8 cellular contexts compared by ENCODE assay signal in the genomic region with DNA sequence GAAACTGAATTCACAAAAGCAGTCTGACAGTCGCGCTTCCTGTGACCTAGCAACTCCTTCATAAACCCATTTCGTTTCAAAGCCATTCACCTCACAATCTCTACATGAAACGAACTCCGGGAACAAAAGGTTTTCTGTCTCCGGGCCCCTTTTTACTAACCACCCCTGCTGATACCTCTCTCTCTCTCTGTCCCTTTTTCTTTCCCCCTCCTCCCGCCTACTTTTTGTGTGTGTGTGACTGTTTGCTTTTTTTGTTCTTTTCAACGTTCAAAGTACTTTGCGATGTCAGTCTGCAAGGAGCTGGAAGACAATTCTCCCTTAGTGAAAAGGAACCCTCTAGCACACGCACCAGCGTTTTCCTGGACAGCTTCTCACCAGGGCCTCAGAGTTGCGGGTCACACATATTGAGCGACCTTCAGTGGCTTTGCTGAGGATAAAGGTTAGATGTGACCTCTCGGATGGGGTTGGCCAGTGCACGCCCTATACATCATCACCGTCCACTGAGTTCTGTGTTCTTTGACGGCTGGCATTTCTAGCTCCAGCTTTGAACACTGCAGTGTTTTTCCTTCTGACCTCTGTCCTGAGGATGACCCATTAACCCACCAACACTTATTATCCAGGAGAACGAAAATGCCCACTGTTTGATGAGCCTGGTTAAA. TPM values are rescaled to one million over a fixed set of nuclear protein-coding genes. Genes with fewer than 3 reads are reported as not detected.
A peak's percentile ranks its signal among the peaks of the same experiment; 100 is the strongest.
DNase-seq lines count a peak whose midpoint lies in the region; ATAC-seq and TF ChIP-seq lines count a peak whose summit lies in the region.

No MANE protein-coding gene starts in this region.

- H3K27me3 ChIP-seq in IMR-90 (ENCODE audit: control insufficient read depth, insufficient read depth, low read length) (no peaks in the 10 kb centered on the region), skeletal muscle tissue (ENCODE audit: control insufficient read depth in 3 of 3, insufficient read depth in 3 of 3, low read length in 3 of 3) (no peaks in the 10 kb centered on the region)

- H4K20me1 ChIP-seq in IMR-90 (ENCODE audit: insufficient read depth, low read length) = peaks cover 6% of the 10 kb centered on the region; the same call in 1 of the 2 replicates

- peak overlapping the region; percentile 8 to 80; a peak in 3 of 4 replicates for H4K8ac ChIP-seq in IMR-90 (ENCODE audit: low read depth in 2 of 2, low read length in 2 of 2)

- peaks cover 73% of the 10 kb centered on the region for H3K4me1 Mint-ChIP-seq in activated T-cell treated with anti-CD3 and anti-CD28 coated beads, Interleukin-2, amount 50 U/mL, for 24 hours (ENCODE audit: low read depth)
- peaks cover 37% of the 10 kb centered on the region for H3K4me1 Mint-ChIP-seq in activated T-helper 17 cell treated with anti-CD3 and anti-CD28 coated beads, Interleukin-2, amount 50 U/mL, for 72 hours

- peak; percentile 40 for DNase-seq in activated T-cell treated with anti-CD3 and anti-CD28 coated beads, Interleukin-2, amount 50 U/mL, for 24 hours
- DNase-seq in activated T-cell treated with anti-CD3 and anti-CD28 coated beads, Interleukin-2, amount 50 U/mL, for 1 hour = no peak
- DNase-seq in IMR-90 = peak; percentile 22
- peak; percentile 32 for DNase-seq in hepatic stellate cell (ENCODE audit: low spot score)
- DNase-seq in RKO (ENCODE audit: low spot score) = no peak

- H2AFZ ChIP-seq in IMR-90 (replicated peaks; ENCODE audit: low read length, poor library complexity) = peak overlapping the region; percentile 85

- no peaks in the 10 kb centered on the region for H3K9me3 Mint-ChIP-seq in activated T-cell treated with anti-CD3 and anti-CD28 coated beads, Interleukin-2, amount 50 U/mL, for 24 hours
- H3K9me3 Mint-ChIP-seq in activated T-helper 17 cell treated with anti-CD3 and anti-CD28 coated beads, Interleukin-2, amount 50 U/mL, for 72 hours = no peaks in the 10 kb centered on the region

- H2BK20ac ChIP-seq in IMR-90 (ENCODE audit: low read depth, low read length) = peak overlapping the region; percentile 57

- H3K36me3 ChIP-seq in IMR-90 (ENCODE audit: control insufficient read depth, insufficient read depth, low read length) (no peaks in the 10 kb centered on the region), skeletal muscle tissue (ENCODE audit: control insufficient read depth in 3 of 3, insufficient read depth in 3 of 3, low read length in 3 of 3) (no peaks in the 10 kb centered on the region)

- BruUV-seq in IMR-90 (replicated peaks; lab: Mats Ljungman, UMichigan) = no TSS peak

- H3K23ac ChIP-seq in IMR-90 (ENCODE audit: low read depth, low read length) = peak overlapping the region; percentile 61

- H4K5ac ChIP-seq in IMR-90 (ENCODE audit: low read depth, low read length) = peak overlapping the region; percentile 39

- H2BK15ac ChIP-seq in IMR-90 (ENCODE audit: low read depth, low read length) = peak overlapping the region; percentile 83; the same call in 1 of the 3 replicates

- H3K4me1 ChIP-seq in IMR-90 (ENCODE audit: control insufficient read depth, insufficient read depth, low read length) (peaks cover 12% of the 10 kb centered on the region), skeletal muscle tissue (ENCODE audit: control insufficient read depth in 3 of 3, insufficient read depth in 3 of 3, low read length in 3 of 3) (peaks cover 11 to 27% (median 13%) of the 10 kb centered on the region in 3 donors)

- H3K27me3 Mint-ChIP-seq in activated T-cell treated with anti-CD3 and anti-CD28 coated beads, Interleukin-2, amount 50 U/mL, for 24 hours = no peaks in the 10 kb centered on the region
- no peaks in the 10 kb centered on the region for H3K27me3 Mint-ChIP-seq in activated T-helper 17 cell treated with anti-CD3 and anti-CD28 coated beads, Interleukin-2, amount 50 U/mL, for 72 hours

- peak overlapping the region; percentile 35 for H4K91ac ChIP-seq in IMR-90 (ENCODE audit: insufficient read depth, low read depth, low read length)

- POLR2A ChIA-PET in IMR-90 (lab: Charles Lee; ENCODE audit: unreplicated experiment) = interaction anchor here (0.6 to 1.0 kb wide), 7 partner anchors 10 to 498 kb away, joined by 3 to 4 read pairs (median 3); no protein-coding TSS in a partner anchor

- ATAC-seq in IMR-90 (ENCODE audit: low read depth) (peak; percentile 1), GM21619 (IDR thresholded peaks at IDR 0.05; ENCODE audit: unreplicated experiment) (no peak)
- ATAC-seq in activated T-helper 17 cell treated with anti-CD3 and anti-CD28 coated beads, Interleukin-2, amount 50 U/mL, for 72 hours (replicated peaks) = peak; percentile 32

- peak overlapping the region; percentile 71 for H3K4me3 ChIP-seq in IMR-90 (ENCODE audit: insufficient read depth, low read depth, low read length)
- peak overlapping the region; percentile 86 to 99 (median 88) for H3K4me3 ChIP-seq in skeletal muscle tissue (ENCODE audit: low read length in 3 of 3)

- peak overlapping the region; percentile 36 for H3K18ac ChIP-seq in IMR-90 (ENCODE audit: low read depth, low read length)

- peak overlapping the region; percentile 69 for H3K4me2 ChIP-seq in IMR-90 (ENCODE audit: low read depth, low read length)

- H3K9ac ChIP-seq in IMR-90 (ENCODE audit: low read depth, low read length) (peak overlapping the region; percentile 60), skeletal muscle tissue (ENCODE audit: low read depth in 1 of 3, low read length in 3 of 3) (peak overlapping the region; percentile 78 to 90 (median 84))

- peak overlapping the region; percentile 86 for H3K4me3 Mint-ChIP-seq in activated T-cell treated with anti-CD3 and anti-CD28 coated beads, Interleukin-2, amount 50 U/mL, for 24 hours
- H3K4me3 Mint-ChIP-seq in activated T-helper 17 cell treated with anti-CD3 and anti-CD28 coated beads, Interleukin-2, amount 50 U/mL, for 72 hours = peak overlapping the region; percentile 93

- peaks cover 4% of the 10 kb centered on the region; the same call in 1 of the 2 replicates for H3K9me1 ChIP-seq in IMR-90 (ENCODE audit: insufficient read depth, low read length)

- CTCF ChIA-PET in IMR-90 (lab: Yijun Ruan, JAX) = interaction anchor here (0.6 to 1.1 kb wide), 3 partner anchors 19 to 1679 kb away, joined by 3 to 4 read pairs (median 3); no protein-coding TSS in a partner anchor

- H3K4ac ChIP-seq in IMR-90 (ENCODE audit: low read depth, low read length) = peak overlapping the region; percentile 68

- peak overlapping the region; percentile 98 for H3K27ac Mint-ChIP-seq in activated T-cell treated with anti-CD3 and anti-CD28 coated beads, Interleukin-2, amount 50 U/mL, for 24 hours
- peak overlapping the region; percentile 95 for H3K27ac Mint-ChIP-seq in activated T-helper 17 cell treated with anti-CD3 and anti-CD28 coated beads, Interleukin-2, amount 50 U/mL, for 72 hours

- TF ChIP-seq CTCF in IMR-90 (conservative IDR thresholded peaks at IDR 0.05; ENCODE audit: low read depth, low read length) = no peak

- peak overlapping the region; percentile 73 for H2AK9ac ChIP-seq in IMR-90 (replicated peaks; ENCODE audit: low read depth, low read length, poor library complexity)

- H3K14ac ChIP-seq in IMR-90 (replicated peaks; ENCODE audit: low read depth, low read length) = peak overlapping the region; percentile 84

- dilution Hi-C loops in IMR-90 (cut with HindIII; ENCODE audit: low sequenced_read_pairs, unreplicated experiment) = no loop called here

- 59% methylated on average over 5 of the region's 18 CpGs; no CpG with 5 or more reads in 1 of the 2 experiments for WGBS in IMR-90 (ENCODE audit: extremely low coverage in 2 of 2, insufficient read length in 1 of 2), 2 experiments

- H3K27ac ChIP-seq in IMR-90 (ENCODE audit: insufficient read depth, low read length) = peak overlapping the region; percentile 53; the same call in 1 of the 2 replicates
- H3K27ac ChIP-seq in skeletal muscle tissue (ENCODE audit: low read depth, low read length) = peak overlapping the region; percentile 85

- H2BK120ac ChIP-seq in IMR-90 (ENCODE audit: low read depth, low read length) = peak overlapping the region; percentile 86

- intact Hi-C loops in IMR-90 (cut with micrococcal nuclease) = loop anchor here (1.0 to 5.0 kb wide), 6 partner anchors 38 to 263 kb away; no protein-coding TSS in a partner anchor

- peaks cover 0 to 14% of the 10 kb centered on the region in 2 experiments; a peak in 2 of 4 replicates for H3K79me1 ChIP-seq in IMR-90 (ENCODE audit: low read depth in 1 of 2, low read length in 2 of 2)

- in situ Hi-C loops in IMR-90 (cut with MboI; ENCODE audit: low sequenced_read_pairs) = loop anchor here (10.0 kb wide), 1 partner anchor 262 kb away; no protein-coding TSS in a partner anchor

- peak overlapping the region; percentile 48 for H2BK5ac ChIP-seq in IMR-90 (ENCODE audit: low read depth, low read length, poor library complexity, severe bottlenecking)

- TF ChIP-seq POLR2A in IMR-90 (IDR thresholded peaks at IDR 0.05; ENCODE audit: low read depth, low read length) = no peak

- H3K9me3 ChIP-seq in IMR-90 (ENCODE audit: control insufficient read depth, insufficient read depth, low read length) (no peaks in the 10 kb centered on the region), skeletal muscle tissue (ENCODE audit: control insufficient read depth in 3 of 3, low read length in 3 of 3) (no peaks in the 10 kb centered on the region)

- TF ChIP-seq RAD21 in IMR-90 (IDR thresholded peaks at IDR 0.05; ENCODE audit: low read length) = no peak; the same call in 1 of the 2 replicates

- H2AK5ac ChIP-seq in IMR-90 (ENCODE audit: low read depth, low read length) = peak overlapping the region; percentile 87; the same call in 1 of the 2 replicates

- H3K56ac ChIP-seq in IMR-90 (ENCODE audit: extremely low read depth, insufficient read depth, low read length) = peak overlapping the region; percentile 87

- H3K36me3 Mint-ChIP-seq in activated T-cell treated with anti-CD3 and anti-CD28 coated beads, Interleukin-2, amount 50 U/mL, for 24 hours (ENCODE audit: low read depth) = peaks cover 14% of the 10 kb centered on the region
- H3K36me3 Mint-ChIP-seq in activated T-helper 17 cell treated with anti-CD3 and anti-CD28 coated beads, Interleukin-2, amount 50 U/mL, for 72 hours (ENCODE audit: low read depth) = peaks cover 25% of the 10 kb centered on the region

TF ChIP-seq in IMR-90, 13 proteins besides CTCF, POLR2A, EP300 and RAD21 (continues in another document):
- TF ChIP-seq CEBPB (IDR thresholded peaks at IDR 0.05; ENCODE audit: low read depth, low read length) = no peak
- no peak for TF ChIP-seq RFX5 (IDR thresholded peaks at IDR 0.05; ENCODE audit: low read depth, low read length)

RNA-seq across cellular contexts. Expression of a gene that starts 0.6 kb away (rescaled TPM):
- total RNA-seq in IMR-90 (2012; rRNA removed) (16.5 and 16.7 TPM in 2 replicates), skeletal muscle tissue (21.4 TPM)
- polyA plus RNA-seq in IMR-90 (2012; rRNA removed) = 7.6 and 8.2 TPM in 2 replicates
- polyA plus RNA-seq in IMR-90 (2012; cell fraction: cytosol; rRNA removed) = 5.4 and 7.2 TPM in 2 replicates
- polyA plus RNA-seq in IMR-90 (2012; cell fraction: nucleus; rRNA removed; ENCODE audit: low replicate concordance) = 9.9 and 17.1 TPM in 2 replicates
- 10 to 100 TPM; 36.9 to 39.4 TPM for total RNA-seq in activated T-helper 17 cell treated with anti-CD3 and anti-CD28 coated beads, Interleukin-2, amount 50 U/mL, for 72 hours

Comparison
In these comparisons a context has a peak if more than half of its experiments do, and no peak if none do; other contexts are left out.
1. DNase-seq: peak in activated T-cell treated with anti-CD3 and anti-CD28 coated beads, Interleukin-2, amount 50 U/mL, for 24 hours (single experiment), IMR-90 (single experiment) and hepatic stellate cell (single experiment); none in activated T-cell treated with anti-CD3 and anti-CD28 coated beads, Interleukin-2, amount 50 U/mL, for 1 hour (single experiment) and RKO (single experiment).